Comparison of ENCODE assay signal across 22 cellular contexts in genomic region chr2:187698374-187699110, GRCh38.
"Had no signal": no experiment of that assay in that cellular context is flagged by ENCODE, and none has a peak within 500 bp of the region (broad histone marks: within the 10 kb centered on the region; RNA-seq: fewer than 3 reads in every experiment).

No MANE protein-coding gene starts in this region.

- ATAC-seq: activated CD8-positive, alpha-beta memory T cell treated with anti-CD3 and anti-CD28 coated beads, Interleukin-2, amount 10 ng/mL, durations not matched to agents 7 days and 5 days; activated CD8-positive, alpha-beta T cell treated with anti-CD3 and anti-CD28 coated beads for 36 hours; activated naive CD8-positive, alpha-beta T cell treated with anti-CD3 and anti-CD28 coated beads, Interleukin-2, amount 50 U/mL, for 24 hours; gastrocnemius medialis; left colon; lower lobe of right lung; naive thymus-derived CD8-positive, alpha-beta T cell; SK-N-SH treated with all-trans-retinoic acid at 6 μM for 48 hours had no signal

- H3K9me3 Mint-ChIP-seq: activated CD4-positive, alpha-beta T cell treated with anti-CD3 and anti-CD28 coated beads, Interleukin-2, amount 10 ng/mL, durations not matched to agents 7 days and 5 days; activated CD8-positive, alpha-beta T cell treated with anti-CD3 and anti-CD28 coated beads for 36 hours; activated naive CD8-positive, alpha-beta T cell treated with anti-CD3 and anti-CD28 coated beads, Interleukin-2, amount 50 U/mL, for 24 hours; activated T-helper 1 cell treated with anti-CD3 and anti-CD28 coated beads, Interleukin-12 subunit alpha, Interleukin-12 subunit beta, Interleukin-2, Interleukin-4 antibody, amounts not matched to agents 30 ng/mL and 10 ng/mL and 1 ng/mL, durations not matched to agents 14 hours and 24 hours and 36 hours; type B pancreatic cell had no signal

- DNase-seq: activated CD4-positive, alpha-beta T cell treated with anti-CD3 and anti-CD28 coated beads, Interleukin-2, amount 10 ng/mL, durations not matched to agents 7 days and 5 days; activated CD4-positive, CD25-positive, alpha-beta regulatory T cell treated with anti-CD3 and anti-CD28 coated beads, Interleukin-2, amount 50 U/mL, for 72 hours; activated CD8-positive, alpha-beta memory T cell treated with anti-CD3 and anti-CD28 coated beads, Interleukin-2, amount 10 ng/mL, durations not matched to agents 7 days and 5 days; activated CD8-positive, alpha-beta T cell treated with anti-CD3 and anti-CD28 coated beads for 36 hours; activated gamma-delta T cell; activated naive CD4-positive, alpha-beta T cell treated with anti-CD3 and anti-CD28 coated beads, Interleukin-2, amount 50 U/mL, for 16 hours; activated naive CD8-positive, alpha-beta T cell treated with anti-CD3 and anti-CD28 coated beads, Interleukin-2, amount 50 U/mL, for 24 hours; activated T-cell treated with anti-CD3 and anti-CD28 coated beads for 4 hours; aorta; gastrocnemius medialis; hypothalamus; left colon; lower lobe of right lung; naive thymus-derived CD8-positive, alpha-beta T cell; retina; stimulated activated CD4-positive, alpha-beta T cell treated with anti-CD3 and anti-CD28 coated beads, Interleukin-4, amount 100 ng/mL, for 24 hours; stimulated activated naive CD4-positive, alpha-beta T cell treated with Interleukin-2 at 50 U/mL for 16 hours had no signal

- H3K4me3 Mint-ChIP-seq: activated CD4-positive, alpha-beta T cell treated with anti-CD3 and anti-CD28 coated beads, Interleukin-2, amount 10 ng/mL, durations not matched to agents 7 days and 5 days; activated CD8-positive, alpha-beta memory T cell treated with anti-CD3 and anti-CD28 coated beads, Interleukin-2, amount 10 ng/mL, durations not matched to agents 7 days and 5 days; activated CD8-positive, alpha-beta T cell treated with anti-CD3 and anti-CD28 coated beads for 36 hours; activated naive CD8-positive, alpha-beta T cell treated with anti-CD3 and anti-CD28 coated beads, Interleukin-2, amount 50 U/mL, for 24 hours; activated T-helper 1 cell treated with anti-CD3 and anti-CD28 coated beads, Interleukin-12 subunit alpha, Interleukin-12 subunit beta, Interleukin-2, Interleukin-4 antibody, amounts not matched to agents 30 ng/mL and 10 ng/mL and 1 ng/mL, durations not matched to agents 14 hours and 24 hours and 36 hours; naive thymus-derived CD8-positive, alpha-beta T cell; type B pancreatic cell had no signal

- H3K36me3 Mint-ChIP-seq: activated CD8-positive, alpha-beta memory T cell treated with anti-CD3 and anti-CD28 coated beads, Interleukin-2, amount 10 ng/mL, durations not matched to agents 7 days and 5 days; naive thymus-derived CD8-positive, alpha-beta T cell; type B pancreatic cell had no signal

- H3K27me3 Mint-ChIP-seq: activated CD4-positive, alpha-beta T cell treated with anti-CD3 and anti-CD28 coated beads, Interleukin-2, amount 10 ng/mL, durations not matched to agents 7 days and 5 days; activated CD8-positive, alpha-beta memory T cell treated with anti-CD3 and anti-CD28 coated beads, Interleukin-2, amount 10 ng/mL, durations not matched to agents 7 days and 5 days; activated CD8-positive, alpha-beta T cell treated with anti-CD3 and anti-CD28 coated beads for 36 hours; activated naive CD8-positive, alpha-beta T cell treated with anti-CD3 and anti-CD28 coated beads, Interleukin-2, amount 50 U/mL, for 24 hours; type B pancreatic cell had no signal

- H3K27ac Mint-ChIP-seq: activated CD4-positive, alpha-beta T cell treated with anti-CD3 and anti-CD28 coated beads, Interleukin-2, amount 10 ng/mL, durations not matched to agents 7 days and 5 days; activated CD8-positive, alpha-beta memory T cell treated with anti-CD3 and anti-CD28 coated beads, Interleukin-2, amount 10 ng/mL, durations not matched to agents 7 days and 5 days; activated CD8-positive, alpha-beta T cell treated with anti-CD3 and anti-CD28 coated beads for 36 hours; activated naive CD8-positive, alpha-beta T cell treated with anti-CD3 and anti-CD28 coated beads, Interleukin-2, amount 50 U/mL, for 24 hours; activated T-helper 1 cell treated with anti-CD3 and anti-CD28 coated beads, Interleukin-12 subunit alpha, Interleukin-12 subunit beta, Interleukin-2, Interleukin-4 antibody, amounts not matched to agents 30 ng/mL and 10 ng/mL and 1 ng/mL, durations not matched to agents 14 hours and 24 hours and 36 hours; naive thymus-derived CD8-positive, alpha-beta T cell; type B pancreatic cell had no signal

- H3K4me3 ChIP-seq: cardiac muscle cell, gastrocnemius medialis, lower lobe of right lung, thoracic aorta had no signal

- H3K4me1 Mint-ChIP-seq: activated CD4-positive, alpha-beta T cell treated with anti-CD3 and anti-CD28 coated beads, Interleukin-2, amount 10 ng/mL, durations not matched to agents 7 days and 5 days; activated CD8-positive, alpha-beta memory T cell treated with anti-CD3 and anti-CD28 coated beads, Interleukin-2, amount 10 ng/mL, durations not matched to agents 7 days and 5 days; activated naive CD8-positive, alpha-beta T cell treated with anti-CD3 and anti-CD28 coated beads, Interleukin-2, amount 50 U/mL, for 24 hours; naive thymus-derived CD8-positive, alpha-beta T cell had no signal
